Comparison of ENCODE assay signal across 16 cellular contexts in genomic region chr1:22674410-22674749, GRCh38. TPM values are rescaled to one million over a fixed set of nuclear protein-coding genes. Genes with fewer than 3 reads are reported as not detected.
A peak's percentile ranks its signal among the peaks of the same experiment; 100 is the strongest.
DNase-seq lines count a peak whose midpoint lies in the region; ATAC-seq and TF ChIP-seq lines count a peak whose summit lies in the region.
"Had no signal": no experiment of that assay in that cellular context is flagged by ENCODE, and none has a peak within 500 bp of the region (broad histone marks: within the 10 kb centered on the region; RNA-seq: fewer than 3 reads in every experiment).

No MANE protein-coding gene starts in this region.

- H3K27me3 Mint-ChIP-seq in activated CD8-positive, alpha-beta T cell treated with anti-CD3 and anti-CD28 coated beads for 36 hours: peaks cover 39% of the 10 kb centered on the region
- peaks cover 18% of the 10 kb centered on the region for H3K27me3 Mint-ChIP-seq in activated CD8-positive, alpha-beta T cell treated with anti-CD3 and anti-CD28 coated beads, Interleukin-2, amount 10 ng/mL, durations not matched to agents 7 days and 5 days (ENCODE audit: low read depth)
- H3K27me3 Mint-ChIP-seq in nephron (ENCODE audit: low read depth) (peaks cover 45% of the 10 kb centered on the region), nephron progenitor cell (ENCODE audit: low read depth, poor library complexity) (peaks cover 32% of the 10 kb centered on the region)

- no peaks in the 10 kb centered on the region for H3K4me1 Mint-ChIP-seq in activated CD8-positive, alpha-beta T cell treated with anti-CD3 and anti-CD28 coated beads for 36 hours (ENCODE audit: low read depth)
- no peaks in the 10 kb centered on the region for H3K4me1 Mint-ChIP-seq in activated CD8-positive, alpha-beta T cell treated with anti-CD3 and anti-CD28 coated beads, Interleukin-2, amount 10 ng/mL, durations not matched to agents 7 days and 5 days (ENCODE audit: low read depth)
- peaks cover 23% of the 10 kb centered on the region for H3K4me1 Mint-ChIP-seq in nephron
- H3K4me1 Mint-ChIP-seq in nephron progenitor cell: peaks cover 26% of the 10 kb centered on the region
- H3K4me1 Mint-ChIP-seq: CD4-positive, alpha-beta memory T cell had no signal

- no peak for TF ChIP-seq CTCF in activated CD8-positive, alpha-beta T cell treated with anti-CD3 and anti-CD28 coated beads for 36 hours (IDR thresholded peaks at IDR 0.05)
- TF ChIP-seq CTCF in VCaP (conservative IDR thresholded peaks at IDR 0.05) (peak; percentile 40), nephron (IDR thresholded peaks at IDR 0.05; ENCODE audit: unreplicated experiment in 3 of 3) (peak in 1 of 3 experiments; percentile 6), brain microvascular endothelial cell (IDR thresholded peaks at IDR 0.05; ENCODE audit: low read depth, low read length, missing control alignments) (no peak), nephron progenitor cell (IDR thresholded peaks at IDR 0.05) (no peak)

- no peak overlapping the region for H3K4me3 ChIP-seq in brain microvascular endothelial cell (ENCODE audit: low read depth, low read length)
- H3K4me3 ChIP-seq in effector memory CD4-positive, alpha-beta T cell (ENCODE audit: insufficient read depth, low read depth, low read length, poor library complexity, severe bottlenecking): no peak overlapping the region

- no peaks in the 10 kb centered on the region for H3K4me1 ChIP-seq in effector memory CD4-positive, alpha-beta T cell (ENCODE audit: control insufficient read depth, insufficient read depth, low read length, poor library complexity, severe bottlenecking)
- H3K4me1 ChIP-seq: BE2C had no signal

- H3K27me3 ChIP-seq in brain microvascular endothelial cell (replicated peaks): peaks cover 33% of the 10 kb centered on the region
- H3K27me3 ChIP-seq in effector memory CD4-positive, alpha-beta T cell (replicated peaks; ENCODE audit: control insufficient read depth, insufficient read depth, low read length, poor library complexity, severe bottlenecking): peaks cover 9% of the 10 kb centered on the region
- H3K27me3 ChIP-seq: BE2C had no signal

- intact Hi-C loops in activated CD8-positive, alpha-beta T cell treated with anti-CD3 and anti-CD28 coated beads for 36 hours (cut with micrococcal nuclease): no loop called here

- H3K9me3 ChIP-seq in effector memory CD4-positive, alpha-beta T cell (ENCODE audit: control insufficient read depth, low read length): no peaks in the 10 kb centered on the region
- H3K9me3 ChIP-seq: BE2C had no signal

- POLR2A ChIA-PET in activated CD8-positive, alpha-beta T cell treated with anti-CD3 and anti-CD28 coated beads for 36 hours (lab: Charles Lee): no interaction called here
- POLR2A ChIA-PET in activated CD8-positive, alpha-beta T cell treated with anti-CD3 and anti-CD28 coated beads, Interleukin-2, amount 10 ng/mL, durations not matched to agents 7 days and 5 days (lab: Charles Lee): no interaction called here

- ATAC-seq in activated CD8-positive, alpha-beta T cell treated with anti-CD3 and anti-CD28 coated beads for 36 hours: peak; percentile 17
- no peak for ATAC-seq in activated CD8-positive, alpha-beta T cell treated with anti-CD3 and anti-CD28 coated beads, Interleukin-2, amount 10 ng/mL, durations not matched to agents 7 days and 5 days
- ATAC-seq in GM19023 (IDR thresholded peaks at IDR 0.05; ENCODE audit: unreplicated experiment): no peak

- H3K9me3 Mint-ChIP-seq in activated CD8-positive, alpha-beta T cell treated with anti-CD3 and anti-CD28 coated beads for 36 hours: no peaks in the 10 kb centered on the region
- H3K9me3 Mint-ChIP-seq in activated CD8-positive, alpha-beta T cell treated with anti-CD3 and anti-CD28 coated beads, Interleukin-2, amount 10 ng/mL, durations not matched to agents 7 days and 5 days (ENCODE audit: insufficient read depth): no peaks in the 10 kb centered on the region
- no peaks in the 10 kb centered on the region for H3K9me3 Mint-ChIP-seq in nephron
- H3K9me3 Mint-ChIP-seq in nephron progenitor cell: no peaks in the 10 kb centered on the region
- H3K9me3 Mint-ChIP-seq: CD4-positive, alpha-beta memory T cell had no signal

- no peaks in the 10 kb centered on the region for H3K36me3 ChIP-seq in brain microvascular endothelial cell (replicated peaks)
- no peaks in the 10 kb centered on the region for H3K36me3 ChIP-seq in effector memory CD4-positive, alpha-beta T cell (ENCODE audit: control insufficient read depth, insufficient read depth, low read length)
- H3K36me3 ChIP-seq: BE2C had no signal

- no peak for DNase-seq in activated CD8-positive, alpha-beta T cell treated with anti-CD3 and anti-CD28 coated beads for 36 hours
- no peak for DNase-seq in activated CD8-positive, alpha-beta T cell treated with anti-CD3 and anti-CD28 coated beads, Interleukin-2, amount 10 ng/mL, durations not matched to agents 7 days and 5 days
- DNase-seq in brain microvascular endothelial cell (no peak), nephron progenitor cell (no peak)
- no peak for DNase-seq in effector memory CD4-positive, alpha-beta T cell
- DNase-seq: CD4-positive, alpha-beta memory T cell; GF-D8; GOT3; NCI-H2081 treated with DMSO at 0.1 percent for 48 hours; NCI-H510A; NCI-H774 had no signal

- no peak overlapping the region for H3K4me3 Mint-ChIP-seq in activated CD8-positive, alpha-beta T cell treated with anti-CD3 and anti-CD28 coated beads for 36 hours
- no peak overlapping the region for H3K4me3 Mint-ChIP-seq in activated CD8-positive, alpha-beta T cell treated with anti-CD3 and anti-CD28 coated beads, Interleukin-2, amount 10 ng/mL, durations not matched to agents 7 days and 5 days
- H3K4me3 Mint-ChIP-seq in nephron (no peak overlapping the region), nephron progenitor cell (no peak overlapping the region)
- H3K4me3 Mint-ChIP-seq: CD4-positive, alpha-beta memory T cell had no signal

- H3K27ac ChIP-seq in VCaP (no peak overlapping the region), brain microvascular endothelial cell (no peak overlapping the region)
- H3K27ac ChIP-seq in effector memory CD4-positive, alpha-beta T cell (ENCODE audit: insufficient read depth, low read length, poor library complexity, severe bottlenecking): no peak overlapping the region

- no peaks in the 10 kb centered on the region for H3K36me3 Mint-ChIP-seq in activated CD8-positive, alpha-beta T cell treated with anti-CD3 and anti-CD28 coated beads for 36 hours (ENCODE audit: low read depth)
- no peaks in the 10 kb centered on the region for H3K36me3 Mint-ChIP-seq in activated CD8-positive, alpha-beta T cell treated with anti-CD3 and anti-CD28 coated beads, Interleukin-2, amount 10 ng/mL, durations not matched to agents 7 days and 5 days (ENCODE audit: low read depth)
- no peaks in the 10 kb centered on the region for H3K36me3 Mint-ChIP-seq in nephron (ENCODE audit: low read depth)
- H3K36me3 Mint-ChIP-seq in nephron progenitor cell (ENCODE audit: low read depth): no peaks in the 10 kb centered on the region
- H3K36me3 Mint-ChIP-seq: CD4-positive, alpha-beta memory T cell had no signal

- in situ Hi-C loops in brain microvascular endothelial cell (cut with HindIII; ENCODE audit: low pct_ligation_motif_present, low sequenced_read_pairs): no loop called here

- no peak overlapping the region for H3K27ac Mint-ChIP-seq in activated CD8-positive, alpha-beta T cell treated with anti-CD3 and anti-CD28 coated beads for 36 hours
- no peak overlapping the region for H3K27ac Mint-ChIP-seq in activated CD8-positive, alpha-beta T cell treated with anti-CD3 and anti-CD28 coated beads, Interleukin-2, amount 10 ng/mL, durations not matched to agents 7 days and 5 days
- peak overlapping the region; percentile 26 to 73 (median 69) for H3K27ac Mint-ChIP-seq in nephron
- H3K27ac Mint-ChIP-seq in nephron progenitor cell: no peak overlapping the region
- H3K27ac Mint-ChIP-seq: CD4-positive, alpha-beta memory T cell had no signal

- CTCF ChIA-PET in activated CD8-positive, alpha-beta T cell treated with anti-CD3 and anti-CD28 coated beads for 36 hours (lab: Charles Lee): interaction anchor here (0.7 to 1.2 kb wide), 2 partner anchors 18 to 31 kb away, joined by 3 to 4 read pairs; no protein-coding TSS in a partner anchor
- CTCF ChIA-PET in activated CD8-positive, alpha-beta T cell treated with anti-CD3 and anti-CD28 coated beads, Interleukin-2, amount 10 ng/mL, durations not matched to agents 7 days and 5 days (lab: Charles Lee): no interaction called here

RNA-seq across cellular contexts. Expression of gene C1QB, which starts 21.3 kb away (rescaled TPM):
- total RNA-seq in activated CD8-positive, alpha-beta T cell treated with anti-CD3 and anti-CD28 coated beads for 36 hours: not detected
- total RNA-seq in activated CD8-positive, alpha-beta T cell treated with anti-CD3 and anti-CD28 coated beads, Interleukin-2, amount 10 ng/mL, durations not matched to agents 7 days and 5 days: not detected
- total RNA-seq: A172 had no signal

RNA-seq across cellular contexts. Expression of gene C1QC, which starts 30.9 kb away (rescaled TPM):
- not detected for total RNA-seq in activated CD8-positive, alpha-beta T cell treated with anti-CD3 and anti-CD28 coated beads for 36 hours
- not detected for total RNA-seq in activated CD8-positive, alpha-beta T cell treated with anti-CD3 and anti-CD28 coated beads, Interleukin-2, amount 10 ng/mL, durations not matched to agents 7 days and 5 days
- total RNA-seq: A172 had no signal

RNA-seq across cellular contexts. Expression of gene EPHB2, which starts 36.3 kb away (rescaled TPM):
- total RNA-seq in activated CD8-positive, alpha-beta T cell treated with anti-CD3 and anti-CD28 coated beads for 36 hours: under 1 TPM in 1 of 2 experiments, not detected in 1; 0.13 TPM
- total RNA-seq in activated CD8-positive, alpha-beta T cell treated with anti-CD3 and anti-CD28 coated beads, Interleukin-2, amount 10 ng/mL, durations not matched to agents 7 days and 5 days: not detected

RNA-seq across cellular contexts. Expression of gene C1QA, which starts 38.0 kb away (rescaled TPM):
- not detected for total RNA-seq in activated CD8-positive, alpha-beta T cell treated with anti-CD3 and anti-CD28 coated beads for 36 hours
- total RNA-seq in activated CD8-positive, alpha-beta T cell treated with anti-CD3 and anti-CD28 coated beads, Interleukin-2, amount 10 ng/mL, durations not matched to agents 7 days and 5 days: not detected
- total RNA-seq: A172 had no signal

Comparison
In these comparisons a context has a peak if more than half of its experiments do, and no peak if none do; other contexts are left out.
1. H3K27ac Mint-ChIP-seq: peak in nephron (3 of 3); none in activated CD8-positive, alpha-beta T cell treated with anti-CD3 and anti-CD28 coated beads for 36 hours (single experiment), activated CD8-positive, alpha-beta T cell treated with anti-CD3 and anti-CD28 coated beads, Interleukin-2, amount 10 ng/mL, durations not matched to agents 7 days and 5 days (single experiment) and nephron progenitor cell (single experiment).